12 cellular contexts compared by ENCODE assay signal in the genomic region with DNA sequence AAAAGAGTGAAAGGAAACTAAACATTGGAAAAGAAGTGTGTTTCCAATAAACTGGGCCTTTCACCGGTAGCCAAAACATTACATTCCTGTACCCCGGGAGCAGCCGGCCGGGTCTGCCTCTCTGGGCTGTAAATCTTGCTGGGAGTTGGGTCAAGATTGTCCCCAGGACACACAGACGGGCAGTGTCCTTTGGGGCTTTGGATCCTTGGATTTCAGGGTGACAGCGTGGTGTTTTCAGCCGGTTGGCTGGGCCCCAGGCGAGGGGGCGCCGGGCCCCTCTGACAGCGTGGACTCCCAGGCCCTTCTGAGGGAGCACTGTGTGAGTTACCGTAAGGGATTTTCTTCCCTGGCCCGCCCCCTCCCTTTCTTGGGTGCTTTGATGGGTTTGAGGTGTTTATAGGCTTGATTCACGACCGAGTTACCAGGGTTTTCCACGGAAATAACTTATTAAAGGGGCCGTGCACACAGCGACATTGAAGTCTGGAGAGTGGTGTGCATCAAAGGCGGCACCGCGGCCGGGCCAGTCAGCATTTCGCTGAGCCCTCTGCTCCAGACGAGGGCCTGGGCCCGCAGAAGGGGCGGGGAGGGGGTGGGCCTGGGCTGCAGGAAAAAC. TPM values are rescaled to one million over a fixed set of nuclear protein-coding genes. Genes with fewer than 3 reads are reported as not detected.
A peak's percentile ranks its signal among the peaks of the same experiment; 100 is the strongest.
DNase-seq lines count a peak whose midpoint lies in the region; ATAC-seq and TF ChIP-seq lines count a peak whose summit lies in the region.
"Had no signal": no experiment of that assay in that cellular context is flagged by ENCODE, and none has a peak within 500 bp of the region (broad histone marks: within the 10 kb centered on the region; RNA-seq: fewer than 3 reads in every experiment).

No MANE protein-coding gene starts in this region.

- no peak for TF ChIP-seq CTCF in osteoblast (IDR thresholded peaks at IDR 0.05; ENCODE audit: extremely low read depth, low read depth, low read length)

- WGBS in urinary bladder = 20% methylated on average over 26 of the region's 26 CpGs

- H2AFZ ChIP-seq in osteoblast (ENCODE audit: low read length) = no peak overlapping the region

- H4K20me1 ChIP-seq in osteoblast (ENCODE audit: insufficient read depth, low read length) = peaks cover 21% of the 10 kb centered on the region

- H3K4me1 ChIP-seq in SJSA1 (replicated peaks) = peaks cover 49% of the 10 kb centered on the region
- H3K4me1 ChIP-seq in osteoblast (ENCODE audit: insufficient read depth, low read length) = peaks cover 40% of the 10 kb centered on the region
- no peaks in the 10 kb centered on the region for H3K4me1 ChIP-seq in urinary bladder (ENCODE audit: insufficient read depth)

- DNase-seq in SJSA1 (ENCODE audit: low read depth in 1 of 2, low spot score in 2 of 2) = peak in 1 of 2 experiments; percentile 50
- peak; percentile 47 for DNase-seq in glomerular visceral epithelial cell (ENCODE audit: extremely low spot score)
- DNase-seq in osteoblast (ENCODE audit: insufficient read length, low spot score, missing footprints) = no peak
- no peak for DNase-seq in HCEC 1CT
- DNase-seq: activated CD4-positive, alpha-beta T cell treated with anti-CD3 and anti-CD28 coated beads, Interleukin-2, amount 10 ng/mL, durations not matched to agents 7 days and 5 days; DMS79 treated with DMSO at 0.1 percent for 48 hours; H9; NCI-H446 had no signal

- H3K36me3 ChIP-seq in SJSA1 (peaks cover 43% of the 10 kb centered on the region), osteoblast (ENCODE audit: insufficient read depth, low read length) (peaks cover 3% of the 10 kb centered on the region), urinary bladder (ENCODE audit: insufficient read depth) (no peaks in the 10 kb centered on the region)

- no peak overlapping the region for H3K4me3 ChIP-seq in SJSA1
- peak overlapping the region; percentile 55 for H3K4me3 ChIP-seq in osteoblast (ENCODE audit: insufficient read depth, low read length)
- peak overlapping the region; percentile 8 for H3K4me3 ChIP-seq in urinary bladder (ENCODE audit: low read depth, low read length)

- ATAC-seq in GM21529 (IDR thresholded peaks at IDR 0.05; ENCODE audit: unreplicated experiment) (no peak), GM19328 (IDR thresholded peaks at IDR 0.05; ENCODE audit: unreplicated experiment) (no peak)

- peaks cover 90% of the 10 kb centered on the region for H3K79me2 ChIP-seq in osteoblast (ENCODE audit: insufficient read depth, low read length)

- H3K4me2 ChIP-seq in osteoblast (ENCODE audit: insufficient read depth, low read length) = peak overlapping the region; percentile 72

- H3K9me3 ChIP-seq in SJSA1 (replicated peaks) (no peaks in the 10 kb centered on the region), osteoblast (ENCODE audit: low read depth, low read length) (no peaks in the 10 kb centered on the region)

- H3K27me3 ChIP-seq in SJSA1 (replicated peaks) (no peaks in the 10 kb centered on the region), osteoblast (ENCODE audit: insufficient read depth, low read length) (no peaks in the 10 kb centered on the region)

- H3K27ac ChIP-seq in SJSA1 (peak overlapping the region; percentile 48), osteoblast (ENCODE audit: low read depth, low read length) (peak overlapping the region; percentile 75), urinary bladder (ENCODE audit: low read depth) (no peak overlapping the region)

RNA-seq across cellular contexts. Expression of gene SMAD6, which starts 27.4 kb away (rescaled TPM):
- 46.4 and 78.8 TPM in 2 replicates for total RNA-seq in SJSA1 (2014; rRNA removed; shearing (Covaris generic))
- 28.9 and 31.8 TPM in 2 replicates for total RNA-seq in osteoblast
- total RNA-seq in urinary bladder = 31.1 TPM
- polyA plus RNA-seq in urinary bladder = 20.1 TPM
- total RNA-seq: MCF 10A had no signal
